Comparison of ENCODE assay signal across 2 cellular contexts in genomic region chr6:158959552-158959951, GRCh38.
TF ChIP-seq lines count a peak whose summit lies in the region.

No MANE protein-coding gene starts in this region.

TF ChIP-seq in GM23338, 12 proteins besides CTCF, POLR2A, EP300 and RAD21:
- no peak for TF ChIP-seq ZNF114 (CRISPR knock-in tag; IDR thresholded peaks at IDR 0.05)
- TF ChIP-seq STAT1 (IDR thresholded peaks at IDR 0.05; ENCODE audit: unreplicated experiment) = no peak
- TF ChIP-seq ZNF331 (CRISPR knock-in tag; IDR thresholded peaks at IDR 0.05; ENCODE audit: low read depth) = no peak
- TF ChIP-seq CREB1 (CRISPR knock-in tag; IDR thresholded peaks at IDR 0.05; ENCODE audit: low read depth) = no peak
- no peak for TF ChIP-seq EZH2phosphoT487 (IDR thresholded peaks at IDR 0.05; ENCODE audit: unreplicated experiment)
TF ChIP-seq in GM23338: peak in this region for 0.

TF ChIP-seq in H1, 55 proteins besides CTCF, POLR2A, EP300 and RAD21:
- TF ChIP-seq USF2 (IDR thresholded peaks at IDR 0.05; ENCODE audit: low read length) (no peak), SUZ12 (IDR thresholded peaks at IDR 0.05; ENCODE audit: low read length) (no peak), CBX5 (IDR thresholded peaks at IDR 0.05; ENCODE audit: low read depth, low read length) (no peak), ATF2 (IDR thresholded peaks at IDR 0.05; ENCODE audit: low read length) (no peak), SRF (IDR thresholded peaks at IDR 0.05; ENCODE audit: low read depth, low read length) (no peak), SIX5 (IDR thresholded peaks at IDR 0.05; ENCODE audit: low read depth, low read length) (no peak), TEAD4 (IDR thresholded peaks at IDR 0.05; ENCODE audit: low read depth, low read length) (no peak), E2F6 (IDR thresholded peaks at IDR 0.05) (no peak), SAP30 (IDR thresholded peaks at IDR 0.05; ENCODE audit: insufficient read depth, insufficient replicate concordance, low read length) (no peak), RFX5 (IDR thresholded peaks at IDR 0.05; ENCODE audit: borderline replicate concordance, low read depth, low read length) (no peak), TBP (IDR thresholded peaks at IDR 0.05; ENCODE audit: low read depth, low read length) (no peak), ASH2L (IDR thresholded peaks at IDR 0.05; ENCODE audit: low read length) (no peak), YY1 (IDR thresholded peaks at IDR 0.05; ENCODE audit: low read depth, low read length) (no peak), RNF2 (IDR thresholded peaks at IDR 0.05; ENCODE audit: borderline replicate concordance, low read depth, low read length, missing control alignments, poor library complexity, severe bottlenecking) (no peak), SP4 (IDR thresholded peaks at IDR 0.05; ENCODE audit: low read length) (no peak), FOSL1 (IDR thresholded peaks at IDR 0.05; ENCODE audit: insufficient read depth, low read depth, low read length) (no peak), RXRA (IDR thresholded peaks at IDR 0.05; ENCODE audit: insufficient read depth, low read depth, low read length) (no peak)
